Comparison of ENCODE assay signal across 9 cellular contexts in genomic region chr7:40634118-40634517, GRCh38.
"Had no signal": no experiment of that assay in that cellular context is flagged by ENCODE, and none has a peak within 500 bp of the region (broad histone marks: within the 10 kb centered on the region; RNA-seq: fewer than 3 reads in every experiment).

No MANE protein-coding gene starts in this region.

- H3K4me3 ChIP-seq: GM23248, GM23338, HAP-1 had no signal

- H3K27ac Mint-ChIP-seq: GM23338, H9, HFFc6 had no signal

- H3K9me3 Mint-ChIP-seq: GM23338, H9, HFFc6 had no signal

- H3K9me3 ChIP-seq: HAP-1 had no signal

- ATAC-seq: GM23338, HCT116 had no signal

- H3K36me3 ChIP-seq: HAP-1 had no signal

- H3K4me1 ChIP-seq: HAP-1 had no signal

- H3K4me3 Mint-ChIP-seq: GM23338, H9, HFFc6 had no signal

- DNase-seq: GM23248, GOT3, H7, H9, HCEC 1CT, HFFc6 had no signal

- H3K4me1 Mint-ChIP-seq: GM23338, H9 had no signal
